Comparison of ENCODE assay signal across 15 cellular contexts in the genomic region with DNA sequence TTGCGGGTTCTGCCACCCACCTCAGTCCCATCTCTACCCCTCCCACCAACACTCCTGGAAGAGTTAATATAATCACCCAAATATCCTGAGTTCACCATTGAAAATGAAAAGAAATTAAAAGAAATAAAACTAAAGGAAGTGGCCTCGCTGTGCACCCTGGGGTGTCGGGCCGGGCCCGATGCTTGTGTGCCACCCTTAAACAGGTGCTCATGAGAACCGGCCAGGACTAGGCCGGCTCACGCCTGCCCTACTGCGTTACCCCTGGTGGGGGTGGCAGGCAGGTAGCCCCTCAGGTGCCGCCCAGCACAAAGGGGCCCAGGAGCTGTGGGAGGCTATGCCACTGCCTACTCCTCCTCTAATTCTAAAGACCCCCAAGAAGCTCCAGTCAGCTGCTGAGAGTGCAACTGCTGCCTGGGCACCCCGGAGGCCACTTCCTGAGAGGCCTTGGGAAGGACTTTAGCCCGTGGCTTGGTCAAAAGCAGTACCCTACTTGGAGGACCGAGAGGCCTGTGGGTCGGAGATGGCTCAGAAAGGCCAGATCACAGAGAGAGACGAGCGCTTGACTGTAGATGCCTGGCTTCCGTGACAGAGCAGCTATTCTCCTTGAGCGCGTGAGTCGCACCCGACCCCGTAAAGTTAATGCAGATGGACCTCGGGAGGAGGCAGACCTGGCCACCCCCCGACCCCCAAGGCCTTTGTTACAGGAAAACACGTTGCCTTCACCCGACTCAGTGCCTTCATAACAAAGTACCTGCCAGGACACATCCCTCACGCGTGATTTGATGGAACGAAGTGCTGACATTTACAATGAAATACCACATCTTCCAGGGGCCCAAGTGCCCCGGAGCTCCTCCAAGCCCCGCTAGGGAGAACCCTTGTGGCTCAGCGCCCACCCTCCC. TPM values are rescaled to one million over a fixed set of nuclear protein-coding genes. Genes with fewer than 3 reads are reported as not detected.
DNase-seq lines count a peak whose midpoint lies in the region; ATAC-seq lines count a peak whose summit lies in the region.
"Had no signal": no experiment of that assay in that cellular context is flagged by ENCODE, and none has a peak within 500 bp of the region (broad histone marks: within the 10 kb centered on the region; RNA-seq: fewer than 3 reads in every experiment).

No MANE protein-coding gene starts in this region.

- peak; percentile 57 for DNase-seq in activated effector memory CD4-positive, alpha-beta T cell treated with anti-CD3 and anti-CD28 coated beads, Interleukin-2, amount 50 U/mL, for 16 hours
- DNase-seq in activated effector memory CD4-positive, alpha-beta T cell treated with Interleukin-2 at 50 U/mL for 16 hours: no peak
- DNase-seq in islet precursor cell (peak; percentile 55), DMS79 treated with DMSO at 0.1 percent for 48 hours (lab: John Stamatoyannopoulos, UW) (no peak), H4 (ENCODE audit: low spot score) (no peak), nucleus accumbens (lab: John Stamatoyannopoulos, UW) (no peak), COLO829 (ENCODE audit: low spot score) (no peak)
- DNase-seq in stimulated activated naive CD8-positive, alpha-beta T cell treated with anti-CD3 and anti-CD28 coated beads, Interleukin-15, Interleukin-2, amounts not matched to agents 100 U/mL and 50 U/mL, for 24 hours: no peak
- DNase-seq: KG1, NCI-H1417 treated with DMSO at 0.1 percent for 48 hours, NCI-H1930, NCI-H2171, NCI-H446, NCI-H748 treated with DMSO at 0.1 percent for 48 hours had no signal

- ATAC-seq in stimulated activated naive CD8-positive, alpha-beta T cell treated with anti-CD3 and anti-CD28 coated beads, Interleukin-15, Interleukin-2, amounts not matched to agents 100 U/mL and 50 U/mL, for 24 hours: peak; percentile 11
- ATAC-seq: HepG2 had no signal

RNA-seq across cellular contexts. Expression of a gene that starts 51.0 kb away (rescaled TPM):
- total RNA-seq in H4 (2014; rRNA removed; shearing (Covaris generic)): 33.2 and 36.9 TPM in 2 replicates

Comparison
In these comparisons a context has a peak if more than half of its experiments do, and no peak if none do; other contexts are left out.
1. DNase-seq: peak in activated effector memory CD4-positive, alpha-beta T cell treated with anti-CD3 and anti-CD28 coated beads, Interleukin-2, amount 50 U/mL, for 16 hours (single experiment) and islet precursor cell (single experiment); none in activated effector memory CD4-positive, alpha-beta T cell treated with Interleukin-2 at 50 U/mL for 16 hours (single experiment), stimulated activated naive CD8-positive, alpha-beta T cell treated with anti-CD3 and anti-CD28 coated beads, Interleukin-15, Interleukin-2, amounts not matched to agents 100 U/mL and 50 U/mL, for 24 hours (single experiment), DMS79 treated with DMSO at 0.1 percent for 48 hours (single experiment), H4 (single experiment), nucleus accumbens (0 of 56) and COLO829 (single experiment).